ENCODE assay signal across 1 cellular context in genomic region chr20:63116412-63117106, GRCh38.
TF ChIP-seq lines count a peak whose summit lies in the region.

No MANE protein-coding gene starts in this region.

TF ChIP-seq in WTC11, 78 proteins besides CTCF, POLR2A, EP300 and RAD21 (continued from another document and continues in another):
- TF ChIP-seq ZNF671 (CRISPR knock-in tag; IDR thresholded peaks at IDR 0.05) (no peak), ZNF416 (CRISPR knock-in tag; IDR thresholded peaks at IDR 0.05) (no peak), MYBL2 (CRISPR knock-in tag; IDR thresholded peaks at IDR 0.05) (0 out of 2 replicates have a peak, but pooled peaks have one; percentile 58), ZNF396 (CRISPR knock-in tag; IDR thresholded peaks at IDR 0.05; ENCODE audit: borderline replicate concordance) (no peak), JAZF1 (CRISPR knock-in tag; IDR thresholded peaks at IDR 0.05) (no peak), OVOL2 (CRISPR knock-in tag; IDR thresholded peaks at IDR 0.05; ENCODE audit: borderline replicate concordance) (no peak), CDX4 (CRISPR knock-in tag; IDR thresholded peaks at IDR 0.05; ENCODE audit: borderline replicate concordance) (no peak), ZNF121 (CRISPR knock-in tag; IDR thresholded peaks at IDR 0.05) (no peak), ZSCAN18 (CRISPR knock-in tag; IDR thresholded peaks at IDR 0.05) (no peak), FOXK1 (CRISPR knock-in tag; IDR thresholded peaks at IDR 0.05) (peak; percentile 67; the same call in 1 of the 2 replicates), E2F5 (CRISPR knock-in tag; IDR thresholded peaks at IDR 0.05) (no peak), ZBTB21 (CRISPR knock-in tag; IDR thresholded peaks at IDR 0.05; ENCODE audit: borderline replicate concordance) (peak; percentile 77; the same call in 1 of the 2 replicates), ZMAT4 (CRISPR knock-in tag; IDR thresholded peaks at IDR 0.05) (no peak), EMX1 (CRISPR knock-in tag; IDR thresholded peaks at IDR 0.05) (no peak), ZNF232 (CRISPR knock-in tag; IDR thresholded peaks at IDR 0.05) (peak; percentile 85; the same call in 1 of the 2 replicates), NFATC4 (CRISPR knock-in tag; IDR thresholded peaks at IDR 0.05) (no peak), CREB1 (CRISPR knock-in tag; IDR thresholded peaks at IDR 0.05) (0 out of 2 replicates have a peak, but pooled peaks have one; percentile 46), ZNF219 (CRISPR knock-in tag; IDR thresholded peaks at IDR 0.05; ENCODE audit: borderline replicate concordance) (no peak), ZNF281 (CRISPR knock-in tag; IDR thresholded peaks at IDR 0.05) (0 out of 2 replicates have a peak, but pooled peaks have one; percentile 59), STAT6 (CRISPR knock-in tag; conservative IDR thresholded peaks at IDR 0.05; ENCODE audit: low read depth) (no peak), CREM (CRISPR knock-in tag; IDR thresholded peaks at IDR 0.05) (peak; percentile 28; the same call in 1 of the 2 replicates), ZNF512 (CRISPR knock-in tag; IDR thresholded peaks at IDR 0.05; ENCODE audit: borderline replicate concordance) (no peak), TEAD4 (CRISPR knock-in tag; IDR thresholded peaks at IDR 0.05) (no peak), PRDM15 (CRISPR knock-in tag; IDR thresholded peaks at IDR 0.05) (no peak), SMAD4 (CRISPR knock-in tag; IDR thresholded peaks at IDR 0.05) (no peak), ATF2 (CRISPR knock-in tag; IDR thresholded peaks at IDR 0.05; ENCODE audit: borderline replicate concordance, low read depth) (no peak), ZNF263 (CRISPR knock-in tag; IDR thresholded peaks at IDR 0.05; ENCODE audit: low read depth) (no peak), PRRX2 (CRISPR knock-in tag; IDR thresholded peaks at IDR 0.05) (no peak), ETV6 (CRISPR knock-in tag; IDR thresholded peaks at IDR 0.05) (peak; percentile 88), GTF2I (CRISPR knock-in tag; conservative IDR thresholded peaks at IDR 0.05) (no peak), ZNF317 (CRISPR knock-in tag; IDR thresholded peaks at IDR 0.05; ENCODE audit: borderline replicate concordance, low read depth) (no peak), RELA (CRISPR knock-in tag; IDR thresholded peaks at IDR 0.05; ENCODE audit: borderline replicate concordance) (no peak), ZBTB43 (CRISPR knock-in tag; IDR thresholded peaks at IDR 0.05) (peak; percentile 62; the same call in 1 of the 2 replicates), ZNF532 (CRISPR knock-in tag; IDR thresholded peaks at IDR 0.05; ENCODE audit: borderline replicate concordance) (no peak)
